In genomic region chr14:58298880-58299664, GRCh38 we compare ENCODE assay signal across 8 cellular contexts. TPM values are rescaled to one million over a fixed set of nuclear protein-coding genes. Genes with fewer than 3 reads are reported as not detected.
DNase-seq lines count a peak whose midpoint lies in the region; ATAC-seq, FAIRE-seq and TF ChIP-seq lines count a peak whose summit lies in the region.

No MANE protein-coding gene starts in this region.

- peak overlapping the region; percentile 77 for H3K27ac ChIP-seq in neural cell (ENCODE audit: low read length)

- H2AFZ ChIP-seq in neural cell (ENCODE audit: low read depth, low read length), result peak overlapping the region; percentile 66

- H3K27me3 ChIP-seq in BJ (ENCODE audit: control insufficient read depth, insufficient read depth, low read length) (no peaks in the 10 kb centered on the region), neural cell (ENCODE audit: insufficient read depth, low read depth, low read length) (no peaks in the 10 kb centered on the region)

- peaks cover 14% of the 10 kb centered on the region for H3K36me3 Mint-ChIP-seq in type B pancreatic cell

- POLR2A ChIA-PET in BJ (lab: Charles Lee), result interaction anchor here (0.6 to 1.5 kb wide), 2 partner anchors 10 to 91 kb away, joined by 3 read pairs; no protein-coding TSS in a partner anchor

- H3K4me3 Mint-ChIP-seq in type B pancreatic cell, result peak overlapping the region; percentile 100

- H3K4me1 Mint-ChIP-seq in type B pancreatic cell (ENCODE audit: unreplicated experiment), result peaks cover 8% of the 10 kb centered on the region

- H3K9me3 Mint-ChIP-seq in type B pancreatic cell, result no peaks in the 10 kb centered on the region

- FAIRE-seq in frontal cortex (lab: Jason Lieb, UNC), result no peak

- H3K36me3 ChIP-seq in BJ (ENCODE audit: control insufficient read depth, insufficient read depth, low read length) (peaks cover 5% of the 10 kb centered on the region), neural cell (ENCODE audit: insufficient read depth, low read length) (no peaks in the 10 kb centered on the region)

- TF ChIP-seq RAD21 in neural cell (conservative IDR thresholded peaks at IDR 0.05), result no peak

- no peaks in the 10 kb centered on the region for H3K9me3 ChIP-seq in neural cell (ENCODE audit: low read length)

- H3K9ac ChIP-seq in neural cell (ENCODE audit: low read length), result peak overlapping the region; percentile 74

- ATAC-seq in GM21381 (IDR thresholded peaks at IDR 0.05; ENCODE audit: unreplicated experiment) (peak; percentile 9), HG02623 (IDR thresholded peaks at IDR 0.05; ENCODE audit: unreplicated experiment) (no peak)

- H3K27me3 Mint-ChIP-seq in type B pancreatic cell, result no peaks in the 10 kb centered on the region

- TF ChIP-seq CTCF in BJ (IDR thresholded peaks at IDR 0.05; ENCODE audit: insufficient read depth, low read depth, low read length), result no peak
- TF ChIP-seq CTCF in neural cell (IDR thresholded peaks at IDR 0.05; ENCODE audit: poor library complexity, severe bottlenecking), result no peak
- TF ChIP-seq CTCF in type B pancreatic cell (conservative IDR thresholded peaks at IDR 0.05), result no peak

- peaks cover 49% of the 10 kb centered on the region for H3K79me2 ChIP-seq in neural cell (replicated peaks; ENCODE audit: insufficient read depth, low read length)

- H3K4me3 ChIP-seq in BJ (ENCODE audit: low read depth, low read length), result peak overlapping the region; percentile 99
- H3K4me3 ChIP-seq in neural cell (ENCODE audit: low read length), result peak overlapping the region; percentile 95

- no peak for DNase-seq in BJ (ENCODE audit: low read depth)
- peak; percentile 26 for DNase-seq in NOMO-1 treated with DMSO at 0.1 percent for 48 hours (lab: John Stamatoyannopoulos, UW; ENCODE audit: unreplicated experiment)
- peak; percentile 38 for DNase-seq in activated effector memory CD4-positive, alpha-beta T cell treated with Interleukin-2 at 50 U/mL for 16 hours
- DNase-seq in frontal cortex (ENCODE audit: low spot score in 2 of 2), result peak; percentile 30 to 44
- DNase-seq in type B pancreatic cell (ENCODE audit: extremely low spot score, unreplicated experiment), result no peak

- H3F3A ChIP-seq in neural cell (ENCODE audit: insufficient read depth, low read length, poor library complexity, severe bottlenecking), result no peaks in the 10 kb centered on the region

- TF ChIP-seq EP300 in neural cell (conservative IDR thresholded peaks at IDR 0.05; ENCODE audit: poor library complexity, severe bottlenecking), result peak; percentile 4

- H4K20me1 ChIP-seq in neural cell (ENCODE audit: insufficient read depth), result peaks cover 4% of the 10 kb centered on the region

- peak overlapping the region; percentile 97 for H3K27ac Mint-ChIP-seq in type B pancreatic cell

- no peaks in the 10 kb centered on the region for H3K9me2 ChIP-seq in neural cell (ENCODE audit: insufficient read depth, low read length)

- CTCF ChIA-PET in BJ (lab: Yijun Ruan, JAX), result interaction anchor here (0.9 to 2.2 kb wide), 2 partner anchors 13 kb away, joined by 3 to 6 read pairs; no protein-coding TSS in a partner anchor

- H3K4me2 ChIP-seq in neural cell (ENCODE audit: low read length), result peak overlapping the region; percentile 87

TF ChIP-seq in neural cell, 6 proteins besides CTCF, POLR2A, EP300 and RAD21:
- TF ChIP-seq, protein P1, sequence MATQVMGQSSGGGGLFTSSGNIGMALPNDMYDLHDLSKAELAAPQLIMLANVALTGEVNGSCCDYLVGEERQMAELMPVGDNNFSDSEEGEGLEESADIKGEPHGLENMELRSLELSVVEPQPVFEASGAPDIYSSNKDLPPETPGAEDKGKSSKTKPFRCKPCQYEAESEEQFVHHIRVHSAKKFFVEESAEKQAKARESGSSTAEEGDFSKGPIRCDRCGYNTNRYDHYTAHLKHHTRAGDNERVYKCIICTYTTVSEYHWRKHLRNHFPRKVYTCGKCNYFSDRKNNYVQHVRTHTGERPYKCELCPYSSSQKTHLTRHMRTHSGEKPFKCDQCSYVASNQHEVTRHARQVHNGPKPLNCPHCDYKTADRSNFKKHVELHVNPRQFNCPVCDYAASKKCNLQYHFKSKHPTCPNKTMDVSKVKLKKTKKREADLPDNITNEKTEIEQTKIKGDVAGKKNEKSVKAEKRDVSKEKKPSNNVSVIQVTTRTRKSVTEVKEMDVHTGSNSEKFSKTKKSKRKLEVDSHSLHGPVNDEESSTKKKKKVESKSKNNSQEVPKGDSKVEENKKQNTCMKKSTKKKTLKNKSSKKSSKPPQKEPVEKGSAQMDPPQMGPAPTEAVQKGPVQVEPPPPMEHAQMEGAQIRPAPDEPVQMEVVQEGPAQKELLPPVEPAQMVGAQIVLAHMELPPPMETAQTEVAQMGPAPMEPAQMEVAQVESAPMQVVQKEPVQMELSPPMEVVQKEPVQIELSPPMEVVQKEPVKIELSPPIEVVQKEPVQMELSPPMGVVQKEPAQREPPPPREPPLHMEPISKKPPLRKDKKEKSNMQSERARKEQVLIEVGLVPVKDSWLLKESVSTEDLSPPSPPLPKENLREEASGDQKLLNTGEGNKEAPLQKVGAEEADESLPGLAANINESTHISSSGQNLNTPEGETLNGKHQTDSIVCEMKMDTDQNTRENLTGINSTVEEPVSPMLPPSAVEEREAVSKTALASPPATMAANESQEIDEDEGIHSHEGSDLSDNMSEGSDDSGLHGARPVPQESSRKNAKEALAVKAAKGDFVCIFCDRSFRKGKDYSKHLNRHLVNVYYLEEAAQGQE (IDR thresholded peaks at IDR 0.05; ENCODE audit: borderline replicate concordance), result no peak
- TF ChIP-seq SMC3 (conservative IDR thresholded peaks at IDR 0.05; ENCODE audit: poor library complexity), result no peak
- TF ChIP-seq MXI1 (conservative IDR thresholded peaks at IDR 0.05; ENCODE audit: poor library complexity, severe bottlenecking), result no peak
- TF ChIP-seq TAF1 (IDR thresholded peaks at IDR 0.05; ENCODE audit: low read depth), result no peak
- no peak for TF ChIP-seq POLR2AphosphoS5 (IDR thresholded peaks at IDR 0.05)
- TF ChIP-seq EZH2 (IDR thresholded peaks at IDR 0.05; ENCODE audit: borderline replicate concordance, insufficient read depth, low read length, poor library complexity, severe bottlenecking), result no peak

RNA-seq across cellular contexts. Expression of gene ARID4A, which starts 0.7 kb away (rescaled TPM):
- polyA plus RNA-seq in BJ (2011; rRNA removed) (3.3 and 6.5 TPM in 2 replicates), neural cell (32.3 and 38.5 TPM in 2 replicates)
- polyA minus RNA-seq in BJ (2011; rRNA and poly(A)+ RNA removed), result 5.1 and 9.7 TPM in 2 replicates
- total RNA-seq in frontal cortex (59.1 TPM), type B pancreatic cell (ENCODE audit: low replicate concordance) (21.9 and 24.9 TPM in 2 replicates)
- 69.9 and 94.8 TPM in 2 replicates for polyA minus RNA-seq in neural cell

RNA-seq across cellular contexts. Expression of gene PSMA3, which starts 54.4 kb away (rescaled TPM):
- polyA plus RNA-seq in BJ (2011; rRNA removed) (129 and 210 TPM in 2 replicates), neural cell (155 and 198 TPM in 2 replicates)
- polyA minus RNA-seq in BJ (2011; rRNA and poly(A)+ RNA removed), result 34.9 and 51.1 TPM in 2 replicates
- total RNA-seq in frontal cortex (33.8 TPM), type B pancreatic cell (ENCODE audit: low replicate concordance) (170 and 173 TPM in 2 replicates)
- polyA minus RNA-seq in neural cell, result 65.5 and 67.9 TPM in 2 replicates

Comparison
In these comparisons a context has a peak if more than half of its experiments do, and no peak if none do; other contexts are left out.
1. DNase-seq: peak in NOMO-1 treated with DMSO at 0.1 percent for 48 hours (single experiment), activated effector memory CD4-positive, alpha-beta T cell treated with Interleukin-2 at 50 U/mL for 16 hours (single experiment) and frontal cortex (2 of 2); none in BJ (single experiment) and type B pancreatic cell (single experiment).